ENCODE assay signal across 1 cellular context in the genomic region with DNA sequence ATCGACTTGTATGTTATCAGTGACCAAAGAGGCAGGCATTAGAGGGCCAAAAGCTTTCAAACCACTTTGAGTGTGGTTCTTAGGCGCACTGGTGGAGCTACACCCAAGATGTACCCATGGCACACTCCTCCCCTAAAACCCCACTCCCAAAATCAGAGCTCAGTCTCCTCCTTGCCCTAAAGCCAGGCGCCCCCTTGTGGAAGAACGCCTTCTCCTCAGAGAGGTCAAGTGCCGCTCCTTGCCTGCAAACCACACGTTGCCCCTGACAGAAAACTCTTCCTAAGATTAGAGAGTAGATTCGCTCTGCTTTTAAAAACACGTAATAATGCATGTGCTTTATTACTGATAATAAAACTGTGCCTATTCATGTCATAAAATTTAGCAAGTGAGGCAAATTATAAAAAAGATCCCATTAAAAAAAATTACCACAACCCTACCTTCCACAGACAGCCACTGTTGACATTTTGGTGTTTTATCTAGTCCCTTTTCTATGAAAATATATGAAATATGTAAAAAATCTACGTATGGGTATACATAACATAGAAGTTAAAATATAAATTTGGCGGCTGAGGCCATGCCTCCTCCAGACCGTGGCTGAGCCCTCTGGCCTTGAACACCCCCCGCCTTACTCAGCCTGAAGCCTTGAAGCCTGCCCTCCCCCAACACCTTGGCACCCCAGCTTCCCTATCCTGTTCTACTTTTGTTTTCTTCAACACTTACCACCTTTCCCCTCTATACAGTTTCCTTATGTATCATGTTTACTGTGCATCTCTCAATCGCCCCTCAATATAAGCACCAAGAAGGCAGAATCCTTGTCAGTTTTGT.
TF ChIP-seq lines count a peak whose summit lies in the region.

No MANE protein-coding gene starts in this region.

TF ChIP-seq in HepG2, 621 proteins besides CTCF, POLR2A, EP300 and RAD21 (continued from another document):
- TF ChIP-seq, protein P1, sequence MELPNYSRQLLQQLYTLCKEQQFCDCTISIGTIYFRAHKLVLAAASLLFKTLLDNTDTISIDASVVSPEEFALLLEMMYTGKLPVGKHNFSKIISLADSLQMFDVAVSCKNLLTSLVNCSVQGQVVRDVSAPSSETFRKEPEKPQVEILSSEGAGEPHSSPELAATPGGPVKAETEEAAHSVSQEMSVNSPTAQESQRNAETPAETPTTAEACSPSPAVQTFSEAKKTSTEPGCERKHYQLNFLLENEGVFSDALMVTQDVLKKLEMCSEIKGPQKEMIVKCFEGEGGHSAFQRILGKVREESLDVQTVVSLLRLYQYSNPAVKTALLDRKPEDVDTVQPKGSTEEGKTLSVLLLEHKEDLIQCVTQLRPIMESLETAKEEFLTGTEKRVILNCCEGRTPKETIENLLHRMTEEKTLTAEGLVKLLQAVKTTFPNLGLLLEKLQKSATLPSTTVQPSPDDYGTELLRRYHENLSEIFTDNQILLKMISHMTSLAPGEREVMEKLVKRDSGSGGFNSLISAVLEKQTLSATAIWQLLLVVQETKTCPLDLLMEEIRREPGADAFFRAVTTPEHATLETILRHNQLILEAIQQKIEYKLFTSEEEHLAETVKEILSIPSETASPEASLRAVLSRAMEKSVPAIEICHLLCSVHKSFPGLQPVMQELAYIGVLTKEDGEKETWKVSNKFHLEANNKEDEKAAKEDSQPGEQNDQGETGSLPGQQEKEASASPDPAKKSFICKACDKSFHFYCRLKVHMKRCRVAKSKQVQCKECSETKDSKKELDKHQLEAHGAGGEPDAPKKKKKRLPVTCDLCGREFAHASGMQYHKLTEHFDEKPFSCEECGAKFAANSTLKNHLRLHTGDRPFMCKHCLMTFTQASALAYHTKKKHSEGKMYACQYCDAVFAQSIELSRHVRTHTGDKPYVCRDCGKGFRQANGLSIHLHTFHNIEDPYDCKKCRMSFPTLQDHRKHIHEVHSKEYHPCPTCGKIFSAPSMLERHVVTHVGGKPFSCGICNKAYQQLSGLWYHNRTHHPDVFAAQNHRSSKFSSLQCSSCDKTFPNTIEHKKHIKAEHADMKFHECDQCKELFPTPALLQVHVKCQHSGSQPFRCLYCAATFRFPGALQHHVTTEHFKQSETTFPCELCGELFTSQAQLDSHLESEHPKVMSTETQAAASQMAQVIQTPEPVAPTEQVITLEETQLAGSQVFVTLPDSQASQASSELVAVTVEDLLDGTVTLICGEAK (IDR thresholded peaks at IDR 0.05): no peak
- TF ChIP-seq, protein P1 (CRISPR knock-in tag; IDR thresholded peaks at IDR 0.05): no peak
- no peak for TF ChIP-seq ZNF260 (CRISPR knock-in tag; IDR thresholded peaks at IDR 0.05; ENCODE audit: borderline replicate concordance, low read depth)
